Comparison of ENCODE assay signal across 23 cellular contexts in genomic region chr6:147559016-147559415, GRCh38. TPM values are rescaled to one million over a fixed set of nuclear protein-coding genes. Genes with fewer than 3 reads are reported as not detected.
A peak's percentile ranks its signal among the peaks of the same experiment; 100 is the strongest.
DNase-seq lines count a peak whose midpoint lies in the region; TF ChIP-seq lines count a peak whose summit lies in the region.
"Had no signal": no experiment of that assay in that cellular context is flagged by ENCODE, and none has a peak within 500 bp of the region (broad histone marks: within the 10 kb centered on the region; RNA-seq: fewer than 3 reads in every experiment).

No MANE protein-coding gene starts in this region.

- no peak for TF ChIP-seq CTCF in nephron (IDR thresholded peaks at IDR 0.05; ENCODE audit: unreplicated experiment in 3 of 3)
- no peak for TF ChIP-seq CTCF in GM20000 (IDR thresholded peaks at IDR 0.05; ENCODE audit: extremely low read depth, missing control alignments)

- DNase-seq in Caki2 (ENCODE audit: low read depth) = peak; percentile 80
- peak; percentile 86 for DNase-seq in NCI-H526 treated with DMSO at 0.1 percent for 48 hours (lab: John Stamatoyannopoulos, UW)
- DNase-seq in epidermal melanocyte (ENCODE audit: insufficient read length, low spot score) = peak; percentile 52
- DNase-seq in DMS79 (lab: John Stamatoyannopoulos, UW) = no peak
- DNase-seq in GM20000 (ENCODE audit: low spot score) = no peak
- no peak for DNase-seq in AML-193 (lab: John Stamatoyannopoulos, UW)
- no peak for DNase-seq in stimulated activated CD4-positive, alpha-beta T cell treated with anti-CD3 and anti-CD28 coated beads, Interleukin-4, amount 100 ng/mL, for 1 hour
- DNase-seq: ACHN; activated CD4-positive, alpha-beta memory T cell treated with anti-CD3 and anti-CD28 coated beads for 36 hours; activated naive CD4-positive, alpha-beta T cell treated with Interleukin-2 at 50 U/mL for 16 hours; activated T-cell treated with anti-CD3 and anti-CD28 coated beads, Interleukin-2, amount 50 U/mL, for 1 hour; anterior cingulate cortex; DMS53; HFFc6; hypothalamus; kidney; NCI-H1105 treated with DMSO at 0.1 percent for 48 hours; NCI-H69; SHP77 treated with DMSO at 0.1 percent for 48 hours; WERI-Rb-1 had no signal

- peaks cover 4% of the 10 kb centered on the region for H3K9me3 Mint-ChIP-seq in nephron
- H3K9me3 Mint-ChIP-seq: activated CD4-positive, alpha-beta memory T cell treated with anti-CD3 and anti-CD28 coated beads for 36 hours; CD14-positive monocyte had no signal

- in situ Hi-C loops in Caki2 (cut with HindIII; ENCODE audit: low pct_unique_long_range_greater_than_20kb, low sequenced_read_pairs) = no loop called here

- H3K27me3 Mint-ChIP-seq in nephron (ENCODE audit: low read depth) = no peaks in the 10 kb centered on the region
- H3K27me3 Mint-ChIP-seq: activated CD4-positive, alpha-beta memory T cell treated with anti-CD3 and anti-CD28 coated beads for 36 hours had no signal

- H3K27ac Mint-ChIP-seq in nephron = peak overlapping the region; percentile 67 to 89 (median 87)
- H3K27ac Mint-ChIP-seq: activated CD4-positive, alpha-beta memory T cell treated with anti-CD3 and anti-CD28 coated beads for 36 hours; CD14-positive monocyte; HFFc6 had no signal

- peaks cover 8% of the 10 kb centered on the region for H3K36me3 Mint-ChIP-seq in nephron (ENCODE audit: low read depth)
- H3K36me3 Mint-ChIP-seq: activated CD4-positive, alpha-beta memory T cell treated with anti-CD3 and anti-CD28 coated beads for 36 hours; CD14-positive monocyte had no signal

- peak overlapping the region in 1 of 3 experiments; percentile 42 for H3K4me3 Mint-ChIP-seq in nephron
- H3K4me3 Mint-ChIP-seq: activated CD4-positive, alpha-beta memory T cell treated with anti-CD3 and anti-CD28 coated beads for 36 hours; CD14-positive monocyte; HFFc6 had no signal

- H3K4me1 Mint-ChIP-seq in nephron = peaks cover 27% of the 10 kb centered on the region
- H3K4me1 Mint-ChIP-seq: CD14-positive monocyte had no signal

RNA-seq across cellular contexts. Expression of gene SAMD5, which starts 50.5 kb away (rescaled TPM):
- total RNA-seq in Caki2 (2014; rRNA removed; shearing (Covaris generic); ENCODE audit: low replicate concordance) = 6.9 and 8.6 TPM in 2 replicates
- total RNA-seq: HFFc6; T-helper 1 cell treated with Interleukin-12 subunit alpha and Interleukin-12 subunit beta and Interleukin-4 antibody, amounts not matched to agents 30 ng/mL and 1 ng/mL, for 36 hours had no signal

Comparison
In these comparisons a context has a peak if more than half of its experiments do, and no peak if none do; other contexts are left out.
1. DNase-seq: peak in Caki2 (single experiment), NCI-H526 treated with DMSO at 0.1 percent for 48 hours (single experiment) and epidermal melanocyte (single experiment); none in DMS79 (single experiment), GM20000 (single experiment), AML-193 (0 of 2) and stimulated activated CD4-positive, alpha-beta T cell treated with anti-CD3 and anti-CD28 coated beads, Interleukin-4, amount 100 ng/mL, for 1 hour (single experiment).